Comparison of ENCODE assay signal across 10 cellular contexts in genomic region chr9:70110194-70111041, GRCh38.
A peak's percentile ranks its signal among the peaks of the same experiment; 100 is the strongest.
DNase-seq lines count a peak whose midpoint lies in the region; ATAC-seq and TF ChIP-seq lines count a peak whose summit lies in the region.
"Had no signal": no experiment of that assay in that cellular context is flagged by ENCODE, and none has a peak within 500 bp of the region (broad histone marks: within the 10 kb centered on the region; RNA-seq: fewer than 3 reads in every experiment).

No MANE protein-coding gene starts in this region.

- BruUV-seq in OCI-LY7 (replicated peaks; lab: Mats Ljungman, UMichigan) = no TSS peak

- POLR2A ChIA-PET in OCI-LY7 (lab: Charles Lee) = interaction anchor here (0.5 kb wide), 1 partner anchor 181 kb away, joined by 3 read pairs; no protein-coding TSS in a partner anchor
- POLR2A ChIA-PET in naive thymus-derived CD8-positive, alpha-beta T cell (lab: Charles Lee) = no interaction called here

- H3K4me3 Mint-ChIP-seq in naive thymus-derived CD8-positive, alpha-beta T cell = peak overlapping the region in 2 of 10 donors; percentile 0 to 35

- CTCF ChIA-PET in OCI-LY7 (lab: Charles Lee; ENCODE audit: unreplicated experiment) = interaction anchor here (1.0 to 1.1 kb wide), 2 partner anchors 10 to 139 kb away, joined by 3 read pairs; no protein-coding TSS in a partner anchor

- H3K36me3 ChIP-seq in OCI-LY7 (ENCODE audit: insufficient read depth, low read length) (no peaks in the 10 kb centered on the region), right atrium auricular region (peaks cover 16% of the 10 kb centered on the region)
- H3K36me3 ChIP-seq: upper lobe of right lung had no signal

- H4K20me1 ChIP-seq in OCI-LY7 (ENCODE audit: insufficient read depth, low read length) = no peaks in the 10 kb centered on the region; the same call in 1 of the 2 replicates

- no peaks in the 10 kb centered on the region for H3K36me3 Mint-ChIP-seq in naive thymus-derived CD8-positive, alpha-beta T cell

- H3K4me1 ChIP-seq in OCI-LY7 (ENCODE audit: insufficient read depth, low read length, poor library complexity, severe bottlenecking) = no peaks in the 10 kb centered on the region
- H3K4me1 ChIP-seq in right atrium auricular region = peaks cover 0 to 37% of the 10 kb centered on the region in 2 donors

- intact Hi-C loops in OCI-LY7 (cut with micrococcal nuclease; ENCODE audit: unreplicated experiment) = loop anchor here (1.0 to 5.0 kb wide), 2 partner anchors 138 to 492 kb away; no protein-coding TSS in a partner anchor

- peaks cover 7 to 42% (median 20%) of the 10 kb centered on the region in 5 donors for H3K27me3 Mint-ChIP-seq in naive thymus-derived CD8-positive, alpha-beta T cell

- H3K4me2 ChIP-seq in OCI-LY7 (ENCODE audit: low read length) = no peak overlapping the region

- peaks cover 1 to 10% (median 5%) of the 10 kb centered on the region in 4 donors for H3K4me1 Mint-ChIP-seq in naive thymus-derived CD8-positive, alpha-beta T cell

- peak; percentile 87 for DNase-seq in COR-L47 (lab: John Stamatoyannopoulos, UW)
- DNase-seq in OCI-LY7 (ENCODE audit: low spot score) = no peak
- no peak for DNase-seq in right atrium auricular region (ENCODE audit: low spot score)
- DNase-seq in naive thymus-derived CD8-positive, alpha-beta T cell = no peak
- DNase-seq in germinal center (ENCODE audit: low spot score) = no peak
- DNase-seq in GOT3 (lab: John Stamatoyannopoulos, UW) = no peak
- no peak for DNase-seq in T1000 (lab: John Stamatoyannopoulos, UW)

- peak; percentile 38 for ATAC-seq in HG02610 (IDR thresholded peaks at IDR 0.05; ENCODE audit: unreplicated experiment)
- ATAC-seq in naive thymus-derived CD8-positive, alpha-beta T cell = no peak

- H3K4me3 ChIP-seq in OCI-LY7 (ENCODE audit: low read depth, low read length, poor library complexity, severe bottlenecking) (no peak overlapping the region), right atrium auricular region (no peak overlapping the region)
- H3K4me3 ChIP-seq: psoas muscle, upper lobe of right lung had no signal

- no peaks in the 10 kb centered on the region for H3K9me2 ChIP-seq in OCI-LY7 (ENCODE audit: insufficient read depth, low read length)

- H3K27me3 ChIP-seq in right atrium auricular region = no peaks in the 10 kb centered on the region
- H3K27me3 ChIP-seq: upper lobe of right lung had no signal

- no peak overlapping the region for H3K27ac ChIP-seq in OCI-LY7 (ENCODE audit: low read depth, low read length, poor library complexity, severe bottlenecking)
- H3K27ac ChIP-seq in right atrium auricular region = peak overlapping the region; percentile 49 to 66
- H3K27ac ChIP-seq: psoas muscle, upper lobe of right lung had no signal

- H3K9me3 ChIP-seq in OCI-LY7 (ENCODE audit: low read length) (no peaks in the 10 kb centered on the region), right atrium auricular region (no peaks in the 10 kb centered on the region)
- H3K9me3 ChIP-seq: psoas muscle, upper lobe of right lung had no signal

- no peak for TF ChIP-seq CTCF in OCI-LY7 (conservative IDR thresholded peaks at IDR 0.05; ENCODE audit: low read length)
- TF ChIP-seq CTCF in right atrium auricular region (IDR thresholded peaks at IDR 0.05) = no peak

- H3K79me2 ChIP-seq in OCI-LY7 (ENCODE audit: insufficient read depth, low read depth, low read length) = no peaks in the 10 kb centered on the region

- peak overlapping the region in 1 of 10 donors; percentile 13 for H3K27ac Mint-ChIP-seq in naive thymus-derived CD8-positive, alpha-beta T cell

- H3K9me3 Mint-ChIP-seq in naive thymus-derived CD8-positive, alpha-beta T cell = no peaks in the 10 kb centered on the region

- peak overlapping the region; percentile 30; the same call in 1 of the 2 replicates for H2AFZ ChIP-seq in OCI-LY7 (ENCODE audit: low read length)
